11 cellular contexts compared by ENCODE assay signal in genomic region chr6:28235912-28236452, GRCh38. TPM values are rescaled to one million over a fixed set of nuclear protein-coding genes. Genes with fewer than 3 reads are reported as not detected.
"Had no signal": no experiment of that assay in that cellular context is flagged by ENCODE, and none has a peak within 500 bp of the region (broad histone marks: within the 10 kb centered on the region; RNA-seq: fewer than 3 reads in every experiment).

No MANE protein-coding gene starts in this region.

- H3K27me3 Mint-ChIP-seq: activated CD4-positive, alpha-beta T cell treated with anti-CD3 and anti-CD28 coated beads, Interleukin-2, amount 10 ng/mL, durations not matched to agents 24 days and 14 days had no signal

- H3K4me3 Mint-ChIP-seq: activated CD4-positive, alpha-beta T cell treated with anti-CD3 and anti-CD28 coated beads, Interleukin-2, amount 10 ng/mL, durations not matched to agents 24 days and 14 days; activated T-cell treated with anti-CD3 and anti-CD28 coated beads, Interleukin-2, amount 50 U/mL, for 72 hours; natural killer cell had no signal

- H3K27ac Mint-ChIP-seq: activated CD4-positive, alpha-beta T cell treated with anti-CD3 and anti-CD28 coated beads, Interleukin-2, amount 10 ng/mL, durations not matched to agents 24 days and 14 days; activated naive CD4-positive, alpha-beta T cell treated with anti-CD3 and anti-CD28 coated beads, Interleukin-2, amount 50 U/mL, for 72 hours; activated T-cell treated with anti-CD3 and anti-CD28 coated beads, Interleukin-2, amount 50 U/mL, for 72 hours; natural killer cell had no signal

- DNase-seq: activated CD4-positive, alpha-beta T cell treated with anti-CD3 and anti-CD28 coated beads, Interleukin-2, amount 10 ng/mL, durations not matched to agents 24 days and 14 days; activated CD8-positive, alpha-beta memory T cell treated with anti-CD3 and anti-CD28 coated beads, Interleukin-2, amount 50 U/mL, for 48 hours; activated gamma-delta T cell; activated T-cell treated with anti-CD3 and anti-CD28 coated beads, Interleukin-2, amount 50 U/mL, for 72 hours; hypothalamus; kidney glomerular epithelial cell; mesenchymal stem cell; natural killer cell; stimulated activated CD4-positive, alpha-beta T cell treated with anti-CD3 and anti-CD28 coated beads, Interleukin-12 subunit alpha, Interleukin-12 subunit beta, amount 100 ng/mL, for 4 hours; stimulated activated CD4-positive, alpha-beta T cell treated with anti-CD3 and anti-CD28 coated beads, Interleukin-2, amount 100 ng/mL, for 24 hours had no signal

- H3K4me1 Mint-ChIP-seq: activated CD4-positive, alpha-beta T cell treated with anti-CD3 and anti-CD28 coated beads, Interleukin-2, amount 10 ng/mL, durations not matched to agents 24 days and 14 days had no signal

- H3K9me3 Mint-ChIP-seq: activated naive CD4-positive, alpha-beta T cell treated with anti-CD3 and anti-CD28 coated beads, Interleukin-2, amount 50 U/mL, for 72 hours; natural killer cell had no signal

RNA-seq across cellular contexts. Expression of gene NKAPL, which starts 23.1 kb away (rescaled TPM):
- total RNA-seq: activated CD4-positive, alpha-beta T cell treated with anti-CD3 and anti-CD28 coated beads, Interleukin-2, amount 10 ng/mL, durations not matched to agents 24 days and 14 days; activated naive CD4-positive, alpha-beta T cell treated with anti-CD3 and anti-CD28 coated beads, Interleukin-2, amount 50 U/mL, for 72 hours had no signal
